ENCODE assay signal across 1 cellular context in genomic region chr14:94375552-94376107, GRCh38.
TF ChIP-seq lines count a peak whose summit lies in the region.

No MANE protein-coding gene starts in this region.

TF ChIP-seq in H1, 55 proteins besides CTCF, POLR2A, EP300 and RAD21:
- TF ChIP-seq RBBP5 (IDR thresholded peaks at IDR 0.05; ENCODE audit: borderline replicate concordance, low read depth, low read length) (no peak), KDM4A (IDR thresholded peaks at IDR 0.05; ENCODE audit: low read depth, low read length, severe bottlenecking) (no peak), GTF2F1 (IDR thresholded peaks at IDR 0.05; ENCODE audit: borderline replicate concordance, low read depth, low read length) (no peak), BRCA1 (IDR thresholded peaks at IDR 0.05; ENCODE audit: low read depth, low read length) (no peak), CREB1 (IDR thresholded peaks at IDR 0.05) (no peak), NANOG (IDR thresholded peaks at IDR 0.05; ENCODE audit: insufficient read depth, low read depth, low read length, poor library complexity, severe bottlenecking) (no peak), CBX5 (IDR thresholded peaks at IDR 0.05; ENCODE audit: low read depth, low read length) (no peak), ATF3 (IDR thresholded peaks at IDR 0.05; ENCODE audit: insufficient read depth, low read depth, low read length) (no peak), TAF7 (optimal IDR thresholded peaks at IDR 0.05; ENCODE audit: borderline replicate concordance, low read depth, low read length) (no peak), YY1 (IDR thresholded peaks at IDR 0.05; ENCODE audit: low read depth, low read length) (no peak), TEAD4 (IDR thresholded peaks at IDR 0.05; ENCODE audit: low read depth, low read length) (no peak), SIX5 (IDR thresholded peaks at IDR 0.05; ENCODE audit: low read depth, low read length) (no peak), CBX8 (IDR thresholded peaks at IDR 0.05; ENCODE audit: borderline replicate concordance, low read depth, low read length) (no peak)
- TF ChIP-seq, protein P1, sequence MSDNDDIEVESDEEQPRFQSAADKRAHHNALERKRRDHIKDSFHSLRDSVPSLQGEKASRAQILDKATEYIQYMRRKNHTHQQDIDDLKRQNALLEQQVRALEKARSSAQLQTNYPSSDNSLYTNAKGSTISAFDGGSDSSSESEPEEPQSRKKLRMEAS (IDR thresholded peaks at IDR 0.05): no peak
TF ChIP-seq in H1: peak in this region for 0.
